ENCODE assay signal across 1 cellular context in the genomic region with DNA sequence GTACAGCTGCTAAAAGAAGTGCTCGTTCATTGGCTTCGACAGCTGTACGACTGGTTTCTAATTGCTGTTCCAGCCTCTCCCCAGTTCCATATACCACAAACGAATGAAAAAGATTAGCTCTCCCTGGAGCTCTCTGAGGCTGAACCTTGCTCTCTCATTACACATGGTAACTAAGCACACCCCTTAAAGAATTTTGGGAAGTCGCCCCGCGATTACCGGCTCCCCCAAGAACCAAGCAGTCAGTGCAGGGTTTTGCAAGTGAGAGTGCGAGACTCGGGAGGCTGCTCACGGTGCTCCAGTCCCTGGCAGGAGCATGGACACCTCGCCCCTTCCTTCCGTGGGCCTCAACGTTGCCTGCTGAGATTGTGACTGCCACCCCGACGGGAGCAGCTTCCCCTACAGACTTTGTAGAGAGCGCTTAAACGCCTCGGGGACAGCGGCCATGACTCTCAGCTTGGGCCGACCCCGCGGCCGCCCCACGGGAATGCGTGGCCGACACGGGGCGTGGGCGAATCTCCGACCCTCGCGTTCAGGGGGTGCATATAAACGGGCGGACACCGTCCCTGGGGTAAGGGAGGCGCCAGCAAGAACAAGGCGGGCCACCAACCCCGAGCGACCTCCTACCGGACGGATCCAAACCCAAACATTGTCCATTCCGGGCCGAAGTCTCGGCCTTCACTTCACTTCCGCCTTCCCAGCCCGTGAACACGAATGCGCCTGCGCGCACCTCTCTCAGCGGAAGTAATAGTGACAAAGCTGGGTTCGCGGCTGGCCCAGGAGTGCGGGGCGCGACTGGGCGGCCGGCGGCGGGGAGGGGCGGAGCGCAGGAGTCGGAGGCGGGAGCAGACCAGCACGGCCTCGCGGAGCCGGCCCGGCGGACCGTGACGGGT.
TF ChIP-seq lines count a peak whose summit lies in the region.

A gene with protein sequence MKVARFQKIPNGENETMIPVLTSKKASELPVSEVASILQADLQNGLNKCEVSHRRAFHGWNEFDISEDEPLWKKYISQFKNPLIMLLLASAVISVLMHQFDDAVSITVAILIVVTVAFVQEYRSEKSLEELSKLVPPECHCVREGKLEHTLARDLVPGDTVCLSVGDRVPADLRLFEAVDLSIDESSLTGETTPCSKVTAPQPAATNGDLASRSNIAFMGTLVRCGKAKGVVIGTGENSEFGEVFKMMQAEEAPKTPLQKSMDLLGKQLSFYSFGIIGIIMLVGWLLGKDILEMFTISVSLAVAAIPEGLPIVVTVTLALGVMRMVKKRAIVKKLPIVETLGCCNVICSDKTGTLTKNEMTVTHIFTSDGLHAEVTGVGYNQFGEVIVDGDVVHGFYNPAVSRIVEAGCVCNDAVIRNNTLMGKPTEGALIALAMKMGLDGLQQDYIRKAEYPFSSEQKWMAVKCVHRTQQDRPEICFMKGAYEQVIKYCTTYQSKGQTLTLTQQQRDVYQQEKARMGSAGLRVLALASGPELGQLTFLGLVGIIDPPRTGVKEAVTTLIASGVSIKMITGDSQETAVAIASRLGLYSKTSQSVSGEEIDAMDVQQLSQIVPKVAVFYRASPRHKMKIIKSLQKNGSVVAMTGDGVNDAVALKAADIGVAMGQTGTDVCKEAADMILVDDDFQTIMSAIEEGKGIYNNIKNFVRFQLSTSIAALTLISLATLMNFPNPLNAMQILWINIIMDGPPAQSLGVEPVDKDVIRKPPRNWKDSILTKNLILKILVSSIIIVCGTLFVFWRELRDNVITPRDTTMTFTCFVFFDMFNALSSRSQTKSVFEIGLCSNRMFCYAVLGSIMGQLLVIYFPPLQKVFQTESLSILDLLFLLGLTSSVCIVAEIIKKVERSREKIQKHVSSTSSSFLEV (plus strand): TSS at position 845 of the 890 bp plus-strand sequence. CDS start 686 bp downstream, outside the sequence.

TF ChIP-seq in HEK293, 187 proteins besides CTCF, POLR2A, EP300 and RAD21 (continued from another document):
- TF ChIP-seq, protein P1, sequence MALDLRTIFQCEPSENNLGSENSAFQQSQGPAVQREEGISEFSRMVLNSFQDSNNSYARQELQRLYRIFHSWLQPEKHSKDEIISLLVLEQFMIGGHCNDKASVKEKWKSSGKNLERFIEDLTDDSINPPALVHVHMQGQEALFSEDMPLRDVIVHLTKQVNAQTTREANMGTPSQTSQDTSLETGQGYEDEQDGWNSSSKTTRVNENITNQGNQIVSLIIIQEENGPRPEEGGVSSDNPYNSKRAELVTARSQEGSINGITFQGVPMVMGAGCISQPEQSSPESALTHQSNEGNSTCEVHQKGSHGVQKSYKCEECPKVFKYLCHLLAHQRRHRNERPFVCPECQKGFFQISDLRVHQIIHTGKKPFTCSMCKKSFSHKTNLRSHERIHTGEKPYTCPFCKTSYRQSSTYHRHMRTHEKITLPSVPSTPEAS (tag by site-specific recombination; IDR thresholded peaks at IDR 0.05), result no peak
- no peak for TF ChIP-seq BCL11B (tag by site-specific recombination; IDR thresholded peaks at IDR 0.05; ENCODE audit: low read depth)
- TF ChIP-seq ZNF354C (tag by site-specific recombination; IDR thresholded peaks at IDR 0.05; ENCODE audit: borderline replicate concordance, low read depth), result no peak
- TF ChIP-seq, protein P2, sequence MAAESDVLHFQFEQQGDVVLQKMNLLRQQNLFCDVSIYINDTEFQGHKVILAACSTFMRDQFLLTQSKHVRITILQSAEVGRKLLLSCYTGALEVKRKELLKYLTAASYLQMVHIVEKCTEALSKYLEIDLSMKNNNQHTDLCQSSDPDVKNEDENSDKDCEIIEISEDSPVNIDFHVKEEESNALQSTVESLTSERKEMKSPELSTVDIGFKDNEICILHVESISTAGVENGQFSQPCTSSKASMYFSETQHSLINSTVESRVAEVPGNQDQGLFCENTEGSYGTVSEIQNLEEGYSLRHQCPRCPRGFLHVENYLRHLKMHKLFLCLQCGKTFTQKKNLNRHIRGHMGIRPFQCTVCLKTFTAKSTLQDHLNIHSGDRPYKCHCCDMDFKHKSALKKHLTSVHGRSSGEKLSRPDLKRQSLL (tag by site-specific recombination; IDR thresholded peaks at IDR 0.05), result no peak
- peak; percentile 60 for TF ChIP-seq ZFHX2 (tag by site-specific recombination; conservative IDR thresholded peaks at IDR 0.05)
- TF ChIP-seq SP2 (tag by site-specific recombination; IDR thresholded peaks at IDR 0.05), result peak; percentile 71
